ENCODE assay signal across 11 cellular contexts in genomic region chr11:73312036-73312435, GRCh38. TPM values are rescaled to one million over a fixed set of nuclear protein-coding genes. Genes with fewer than 3 reads are reported as not detected.
A peak's percentile ranks its signal among the peaks of the same experiment; 100 is the strongest.
DNase-seq lines count a peak whose midpoint lies in the region; ATAC-seq, FAIRE-seq and TF ChIP-seq lines count a peak whose summit lies in the region.
"Had no signal": no experiment of that assay in that cellular context is flagged by ENCODE, and none has a peak within 500 bp of the region (broad histone marks: within the 10 kb centered on the region; RNA-seq: fewer than 3 reads in every experiment).

No MANE protein-coding gene starts in this region.

- H3K4me2 ChIP-seq in A549, result peak overlapping the region; percentile 37

- no peak for TF ChIP-seq EP300 in A549 (IDR thresholded peaks at IDR 0.05)

- H3K4me3 Mint-ChIP-seq in progenitor cell of endocrine pancreas (ENCODE audit: low read depth), result peak overlapping the region; percentile 44
- no peak overlapping the region for H3K4me3 Mint-ChIP-seq in activated CD8-positive, alpha-beta memory T cell treated with anti-CD3 and anti-CD28 coated beads, Interleukin-2, amount 10 ng/mL, durations not matched to agents 7 days and 5 days
- H3K4me3 Mint-ChIP-seq: activated B cell treated with CpG ODN at 0.5 μM for 24 hours had no signal

- H3K27ac ChIP-seq in A549, result no peak overlapping the region
- H3K27ac ChIP-seq: epithelial cell of prostate had no signal

- FAIRE-seq in A549 (lab: Jason Lieb, UNC), result no peak

- TF ChIP-seq CTCF in A549 (IDR thresholded peaks at IDR 0.05) (no peak), WI38 (IDR thresholded peaks at IDR 0.05; ENCODE audit: low read depth, low read length) (no peak), fibroblast of the aortic adventitia (IDR thresholded peaks at IDR 0.05; ENCODE audit: insufficient read depth, low read length) (no peak), progenitor cell of endocrine pancreas (IDR thresholded peaks at IDR 0.05; ENCODE audit: unreplicated experiment) (no peak)

- WGBS in A549 (ENCODE audit: missing lambda C conversion rate), result 93% methylated on average over 2 of the region's 2 CpGs

- H3K4me1 ChIP-seq in A549, result peaks cover 33% of the 10 kb centered on the region

- TF ChIP-seq POLR2A in A549 (IDR thresholded peaks at IDR 0.05; ENCODE audit: low read length), result no peak

- CTCF ChIA-PET in A549 (lab: Yijun Ruan, JAX), result interaction anchor here (5.3 to 18.2 kb wide), 4 partner anchors 15 to 39 kb away, joined by 24 to 205 read pairs (median 178); no protein-coding TSS in a partner anchor
- CTCF ChIA-PET in activated CD8-positive, alpha-beta memory T cell treated with anti-CD3 and anti-CD28 coated beads, Interleukin-2, amount 10 ng/mL, durations not matched to agents 7 days and 5 days (lab: Charles Lee), result interaction anchor here (17.2 kb wide), 1 partner anchor 24 kb away, joined by 190 read pairs; no protein-coding TSS in a partner anchor

- H3K9me3 Mint-ChIP-seq in progenitor cell of endocrine pancreas (ENCODE audit: low read depth), result no peaks in the 10 kb centered on the region
- H3K9me3 Mint-ChIP-seq in activated CD8-positive, alpha-beta memory T cell treated with anti-CD3 and anti-CD28 coated beads, Interleukin-2, amount 10 ng/mL, durations not matched to agents 7 days and 5 days (ENCODE audit: low read depth), result no peaks in the 10 kb centered on the region
- H3K9me3 Mint-ChIP-seq: activated B cell treated with CpG ODN at 0.5 μM for 24 hours had no signal

- ATAC-seq in A549, result no peak
- ATAC-seq in activated CD8-positive, alpha-beta memory T cell treated with anti-CD3 and anti-CD28 coated beads, Interleukin-2, amount 10 ng/mL, durations not matched to agents 7 days and 5 days, result no peak
- ATAC-seq in GM19324 (IDR thresholded peaks at IDR 0.05; ENCODE audit: low FRiP score, unreplicated experiment), result no peak

- H3K4me3 ChIP-seq in A549 (no peak overlapping the region), WI38 (ENCODE audit: low read depth, low read length) (peak overlapping the region; percentile 84), fibroblast of the aortic adventitia (ENCODE audit: low read depth, low read length) (peak overlapping the region; percentile 81)

- peaks cover 6% of the 10 kb centered on the region for H3K36me3 Mint-ChIP-seq in progenitor cell of endocrine pancreas (ENCODE audit: insufficient read depth)
- no peaks in the 10 kb centered on the region for H3K36me3 Mint-ChIP-seq in activated CD8-positive, alpha-beta memory T cell treated with anti-CD3 and anti-CD28 coated beads, Interleukin-2, amount 10 ng/mL, durations not matched to agents 7 days and 5 days

- POLR2A ChIA-PET in A549 (lab: Yijun Ruan, JAX), result no interaction called here

- H3K4me1 Mint-ChIP-seq in progenitor cell of endocrine pancreas (ENCODE audit: low read depth), result peaks cover 52% of the 10 kb centered on the region
- H3K4me1 Mint-ChIP-seq in activated CD8-positive, alpha-beta memory T cell treated with anti-CD3 and anti-CD28 coated beads, Interleukin-2, amount 10 ng/mL, durations not matched to agents 7 days and 5 days, result peaks cover 19% of the 10 kb centered on the region

- no peak for TF ChIP-seq RAD21 in A549 (conservative IDR thresholded peaks at IDR 0.05 in 1 of 2, IDR thresholded peaks at IDR 0.05 in 1 of 2)

- no peaks in the 10 kb centered on the region for H3K9me3 ChIP-seq in A549

- H3K27ac Mint-ChIP-seq in progenitor cell of endocrine pancreas, result peak overlapping the region; percentile 8
- no peak overlapping the region for H3K27ac Mint-ChIP-seq in activated CD8-positive, alpha-beta memory T cell treated with anti-CD3 and anti-CD28 coated beads, Interleukin-2, amount 10 ng/mL, durations not matched to agents 7 days and 5 days
- H3K27ac Mint-ChIP-seq: activated B cell treated with CpG ODN at 0.5 μM for 24 hours had no signal

- DNase-seq in A549 (ENCODE audit: low read depth in 1 of 2, low spot score in 1 of 2), result no peak
- no peak for DNase-seq in fibroblast of the aortic adventitia (ENCODE audit: low read depth)
- DNase-seq in progenitor cell of endocrine pancreas (ENCODE audit: low spot score, unreplicated experiment), result no peak
- DNase-seq in activated CD8-positive, alpha-beta memory T cell treated with anti-CD3 and anti-CD28 coated beads, Interleukin-2, amount 10 ng/mL, durations not matched to agents 7 days and 5 days, result no peak
- no peak for DNase-seq in hepatic stellate cell (ENCODE audit: low spot score)
- DNase-seq in activated CD4-positive, alpha-beta T cell treated with anti-CD3 and anti-CD28 coated beads for 1 hour, result no peak
- DNase-seq: activated B cell treated with CpG ODN at 0.5 μM for 24 hours, midbrain had no signal

- no peaks in the 10 kb centered on the region for H3K27me3 Mint-ChIP-seq in progenitor cell of endocrine pancreas
- H3K27me3 Mint-ChIP-seq in activated CD8-positive, alpha-beta memory T cell treated with anti-CD3 and anti-CD28 coated beads, Interleukin-2, amount 10 ng/mL, durations not matched to agents 7 days and 5 days, result peaks cover 16% of the 10 kb centered on the region

TF ChIP-seq in A549, 52 proteins besides CTCF, POLR2A, EP300 and RAD21 (continues in another document):
- TF ChIP-seq MAFK (IDR thresholded peaks at IDR 0.05; ENCODE audit: partially characterized antibody) (no peak), CHD4 (IDR thresholded peaks at IDR 0.05; ENCODE audit: borderline replicate concordance) (no peak), BHLHE40 (IDR thresholded peaks at IDR 0.05; ENCODE audit: low read depth, low read length) (no peak), JUN (IDR thresholded peaks at IDR 0.05) (no peak), MYC (IDR thresholded peaks at IDR 0.05; ENCODE audit: borderline replicate concordance, low read length) (no peak), KDM5A (IDR thresholded peaks at IDR 0.05) (no peak), RNF2 (IDR thresholded peaks at IDR 0.05; ENCODE audit: borderline replicate concordance, low read depth) (no peak), MAZ (IDR thresholded peaks at IDR 0.05; ENCODE audit: borderline replicate concordance, low read depth, low read length) (no peak), HMGXB4 (CRISPR knock-in tag; IDR thresholded peaks at IDR 0.05; ENCODE audit: borderline replicate concordance) (no peak), ZSCAN20 (CRISPR knock-in tag; IDR thresholded peaks at IDR 0.05) (no peak), RFX5 (IDR thresholded peaks at IDR 0.05) (no peak), ZC3H11A (IDR thresholded peaks at IDR 0.05) (no peak), FOSL2 (IDR thresholded peaks at IDR 0.05) (no peak), FOSL2 (CRISPR knock-in tag; IDR thresholded peaks at IDR 0.05) (no peak), RCOR1 (IDR thresholded peaks at IDR 0.05; ENCODE audit: low read depth, low read length) (no peak), CHD2 (IDR thresholded peaks at IDR 0.05; ENCODE audit: low read length, partially characterized antibody) (no peak), BCL3 (IDR thresholded peaks at IDR 0.05) (no peak)

RNA-seq across cellular contexts. Expression of gene ARHGEF17, which starts 4.0 kb away (rescaled TPM):
- polyA plus RNA-seq in A549 (2011; rRNA removed), result 7.0 and 11.0 TPM in 2 replicates
- 15.3 and 21.1 TPM in 2 replicates for polyA plus RNA-seq in A549 (2012; cell fraction: cytosol; rRNA removed)
- 105 and 156 TPM in 2 replicates for polyA plus RNA-seq in A549 (2012; cell fraction: nucleus; rRNA removed)
- 16.2 to 19.2 TPM (median 16.9 TPM) in 3 replicates for polyA plus RNA-seq in A549 (2017; fragmentation: RNase III; extraction: RNeasy Plus Mini Kit Qiagen cat#74134 plus additional on column Dnase treatment)
- 12.0 and 17.3 TPM in 2 replicates for polyA minus RNA-seq in A549 (2011; rRNA and poly(A)+ RNA removed)
- total RNA-seq in fibroblast of the aortic adventitia (ENCODE audit: low replicate concordance), result 30.3 and 70.3 TPM in 2 replicates
- total RNA-seq in progenitor cell of endocrine pancreas, result 71.4 and 77.0 TPM in 2 replicates
- not detected for total RNA-seq in activated CD8-positive, alpha-beta memory T cell treated with anti-CD3 and anti-CD28 coated beads, Interleukin-2, amount 10 ng/mL, durations not matched to agents 7 days and 5 days

RNA-seq across cellular contexts. Expression of gene P2RY6, which starts 39.9 kb away (rescaled TPM):
- polyA plus RNA-seq in A549 (2011; rRNA removed) (6.8 and 8.4 TPM in 2 replicates), A549 (2017; fragmentation: RNase III; extraction: RNeasy Plus Mini Kit Qiagen cat#74134 plus additional on column Dnase treatment) (8.8 to 11.2 TPM (median 9.1 TPM) in 3 replicates)
- 37.8 and 59.4 TPM in 2 replicates for polyA plus RNA-seq in A549 (2012; cell fraction: cytosol; rRNA removed)
- 64.4 and 119 TPM in 2 replicates for polyA plus RNA-seq in A549 (2012; cell fraction: nucleus; rRNA removed)
- 7.6 and 11.6 TPM in 2 replicates for polyA minus RNA-seq in A549 (2011; rRNA and poly(A)+ RNA removed)
- total RNA-seq in fibroblast of the aortic adventitia (ENCODE audit: low replicate concordance) (1.2 TPM in 1 of 2 replicates, not detected in the other), progenitor cell of endocrine pancreas (0.13 and 0.14 TPM in 2 replicates)
- total RNA-seq in activated CD8-positive, alpha-beta memory T cell treated with anti-CD3 and anti-CD28 coated beads, Interleukin-2, amount 10 ng/mL, durations not matched to agents 7 days and 5 days, result not detected

Comparison
In these comparisons a context has a peak if more than half of its experiments do, and no peak if none do; other contexts are left out.
1. RNA of gene ARHGEF17, which starts 4.0 kb away (total RNA-seq): 71.4 to 77.0 TPM in progenitor cell of endocrine pancreas and 30.3 to 70.3 TPM in fibroblast of the aortic adventitia; not detected in activated CD8-positive, alpha-beta memory T cell treated with anti-CD3 and anti-CD28 coated beads, Interleukin-2, amount 10 ng/mL, durations not matched to agents 7 days and 5 days; every median in the first group is over 10 times any median in the second.